7 cellular contexts compared by ENCODE assay signal in the genomic region with DNA sequence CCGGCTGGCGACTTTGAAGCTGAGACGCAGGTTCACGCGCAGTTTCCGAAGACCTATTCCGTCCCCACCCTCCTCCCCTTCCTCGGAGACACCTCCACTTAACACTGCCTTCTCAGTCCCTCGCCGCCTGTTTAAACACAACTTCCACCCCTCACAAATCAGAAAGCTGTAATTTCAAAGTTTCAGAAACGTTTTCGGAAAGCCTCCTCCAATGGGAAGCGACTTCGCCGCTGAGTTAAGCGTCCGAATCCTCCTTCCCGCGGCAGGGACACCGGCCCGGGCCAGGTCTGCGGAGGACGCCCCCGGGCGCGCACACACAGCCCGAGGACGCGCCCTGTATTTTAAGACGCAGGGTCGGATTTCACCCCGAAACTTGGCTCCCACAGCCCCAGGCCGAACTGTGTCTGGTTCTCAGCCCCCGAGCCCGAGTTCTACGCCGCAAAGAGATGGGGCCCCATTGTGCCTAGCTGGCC. TPM values are rescaled to one million over a fixed set of nuclear protein-coding genes. Genes with fewer than 3 reads are reported as not detected.
DNase-seq lines count a peak whose midpoint lies in the region; ATAC-seq and TF ChIP-seq lines count a peak whose summit lies in the region.

No MANE protein-coding gene starts in this region.

- no peak for TF ChIP-seq POLR2A in body of pancreas (IDR thresholded peaks at IDR 0.05)

- peaks cover 12% of the 10 kb centered on the region for H3K4me1 ChIP-seq in body of pancreas

- ATAC-seq in body of pancreas (peak; percentile 31), HG03521 (IDR thresholded peaks at IDR 0.05; ENCODE audit: unreplicated experiment) (no peak)

- no peaks in the 10 kb centered on the region for H3K9me3 ChIP-seq in body of pancreas

- peak overlapping the region in 2 of 4 donors; percentile 24 to 31 for H3K27ac ChIP-seq in body of pancreas

- TF ChIP-seq CTCF in GM20000 (IDR thresholded peaks at IDR 0.05; ENCODE audit: extremely low read depth, missing control alignments) (no peak), body of pancreas (IDR thresholded peaks at IDR 0.05) (no peak)

- H3K36me3 ChIP-seq in body of pancreas (replicated peaks in 1 of 2; ENCODE audit: insufficient read depth in 1 of 2, low read depth in 2 of 2) = no peaks in the 10 kb centered on the region

- H3K27me3 ChIP-seq in body of pancreas = no peaks in the 10 kb centered on the region

- intact Hi-C loops in body of pancreas (cut with DNase I) = no loop called here

- 1 to 2% methylated on average over 11 to 37 of the region's 37 CpGs for WGBS in body of pancreas, 2 donors

- peak overlapping the region; percentile 41 to 50 for H3K4me3 ChIP-seq in body of pancreas

- DNase-seq in GM20000 (ENCODE audit: low spot score) (peak; percentile 49), M059J (ENCODE audit: low read depth) (peak; percentile 2), body of pancreas (peak; percentile 4 to 21 (median 16)), kidney tubule cell (ENCODE audit: low spot score) (peak; percentile 41), NCI-H2196 treated with DMSO at 0.1 percent for 48 hours (lab: John Stamatoyannopoulos, UW; ENCODE audit: unreplicated experiment) (no peak)
- DNase-seq in stimulated activated CD4-positive, alpha-beta T cell treated with anti-CD3 and anti-CD28 coated beads, Interleukin-4, amount 100 ng/mL, for 24 hours = peak; percentile 4

RNA-seq across cellular contexts. Expression of a gene that starts 0.6 kb away (rescaled TPM):
- 1.3 and 1.6 TPM in 2 replicates for total RNA-seq in M059J (2014; rRNA removed; shearing (Covaris generic))
- 1 to 10 TPM; 1.6 to 7.5 TPM for total RNA-seq in body of pancreas
